10 cellular contexts compared by ENCODE assay signal in the genomic region with DNA sequence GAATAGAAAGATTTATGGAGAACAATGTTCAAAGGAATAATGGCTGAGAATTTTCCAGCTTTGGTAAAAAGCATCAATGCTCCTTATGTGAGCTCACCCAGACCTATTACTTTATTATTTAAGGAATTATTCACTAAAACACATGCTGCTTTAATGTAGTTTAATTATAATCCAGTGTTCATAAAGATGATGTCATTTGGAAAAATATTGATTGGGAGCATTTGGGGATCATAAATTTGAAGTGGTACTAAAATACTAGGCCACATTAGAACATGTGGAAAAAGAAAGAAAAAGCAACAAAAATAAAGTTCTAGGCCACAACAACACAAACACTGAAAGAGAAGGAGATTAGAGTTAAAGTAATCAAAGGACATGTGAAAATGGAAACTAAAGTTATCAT. TPM values are rescaled to one million over a fixed set of nuclear protein-coding genes. Genes with fewer than 3 reads are reported as not detected.
"Had no signal": no experiment of that assay in that cellular context is flagged by ENCODE, and none has a peak within 500 bp of the region (broad histone marks: within the 10 kb centered on the region; RNA-seq: fewer than 3 reads in every experiment).

No MANE protein-coding gene starts in this region.

- FAIRE-seq: H1, H54, K562 had no signal

- H3K27ac ChIP-seq: HL-60 had no signal

- DNase-seq: H9, HCEC 1CT, HFFc6, IMR-90 had no signal

- H3K9me3 Mint-ChIP-seq: GM23338, HFFc6 had no signal

- H3K4me2 ChIP-seq: GM23338 had no signal

- H2AFZ ChIP-seq: GM23338 had no signal

- H3K4me3 ChIP-seq: GM23338, K562 had no signal

- ATAC-seq: GM23338, K562 had no signal

- H3K27ac Mint-ChIP-seq: GM23338, H9, HFFc6 had no signal

- H3K4me3 Mint-ChIP-seq: GM23338, H9, HFFc6 had no signal

- H3K4me1 Mint-ChIP-seq: GM23338, H9 had no signal

RNA-seq across cellular contexts. Expression of a gene that starts 20.0 kb away (rescaled TPM):
- total RNA-seq: HT1080 had no signal

RNA-seq across cellular contexts. Expression of a gene that starts 38.3 kb away (rescaled TPM):
- total RNA-seq: GM23338, H9, HFFc6, IMR-90 had no signal
- polyA plus RNA-seq: IMR-90 had no signal
